ENCODE assay signal across 11 cellular contexts in genomic region chr1:104760017-104760416, GRCh38.
DNase-seq lines count a peak whose midpoint lies in the region; ATAC-seq and TF ChIP-seq lines count a peak whose summit lies in the region.
"Had no signal": no experiment of that assay in that cellular context is flagged by ENCODE, and none has a peak within 500 bp of the region (broad histone marks: within the 10 kb centered on the region; RNA-seq: fewer than 3 reads in every experiment).

No MANE protein-coding gene starts in this region.

- H4K20me1 ChIP-seq in SU-DHL-6 (ENCODE audit: low read depth, low read length), result no peaks in the 10 kb centered on the region

- peak overlapping the region; percentile 76 for H2AFZ ChIP-seq in SU-DHL-6 (ENCODE audit: low read depth, low read length, severe bottlenecking)

- DNase-seq in foreskin fibroblast (no peak), Calu3 (no peak), NCI-H2196 (lab: John Stamatoyannopoulos, UW; ENCODE audit: unreplicated experiment) (no peak)
- DNase-seq in activated CD4-positive, alpha-beta T cell treated with anti-CD3 and anti-CD28 coated beads, Interleukin-2, amount 50 U/mL, for 48 hours, result no peak
- DNase-seq: CD4-positive, alpha-beta memory T cell; NCI-H1105 treated with DMSO at 0.1 percent for 48 hours; SHP77 had no signal

- no peaks in the 10 kb centered on the region for H3K27me3 Mint-ChIP-seq in Calu3 (ENCODE audit: unreplicated experiment)
- H3K27me3 Mint-ChIP-seq: CD4-positive, alpha-beta memory T cell had no signal

- H3K9me2 ChIP-seq in SU-DHL-6 (replicated peaks; ENCODE audit: insufficient read depth, low read length), result no peaks in the 10 kb centered on the region

- H3K36me3 Mint-ChIP-seq in Calu3 (ENCODE audit: insufficient read depth, unreplicated experiment), result no peaks in the 10 kb centered on the region
- H3K36me3 Mint-ChIP-seq: CD4-positive, alpha-beta memory T cell had no signal

- H3K9me3 ChIP-seq in SU-DHL-6 (ENCODE audit: insufficient read depth, low read length), result no peaks in the 10 kb centered on the region

- ATAC-seq in GM18511 (IDR thresholded peaks at IDR 0.05; ENCODE audit: unreplicated experiment), result peak; percentile 93
- peak; percentile 96 for ATAC-seq in GM21576 (IDR thresholded peaks at IDR 0.05; ENCODE audit: unreplicated experiment)
- peak; percentile 93 for ATAC-seq in HG03196 (IDR thresholded peaks at IDR 0.05; ENCODE audit: unreplicated experiment)

- peaks cover 3% of the 10 kb centered on the region for H3K9me3 Mint-ChIP-seq in Calu3 (ENCODE audit: low read depth, unreplicated experiment)

- H3F3A ChIP-seq in SU-DHL-6 (ENCODE audit: insufficient read depth), result peaks cover 9% of the 10 kb centered on the region; the same call in 1 of the 2 replicates

- CTCF ChIA-PET in Calu3 (lab: Charles Lee), result no interaction called here

- TF ChIP-seq CTCF in SU-DHL-6 (IDR thresholded peaks at IDR 0.05; ENCODE audit: insufficient read depth, low read length, poor library complexity, severe bottlenecking), result no peak
- TF ChIP-seq CTCF in foreskin fibroblast (IDR thresholded peaks at IDR 0.05; ENCODE audit: low read depth, low read length), result no peak
- no peak for TF ChIP-seq CTCF in Calu3 (IDR thresholded peaks at IDR 0.05; ENCODE audit: unreplicated experiment)

- peak overlapping the region; percentile 53 for H3K4me2 ChIP-seq in SU-DHL-6 (ENCODE audit: low read depth, low read length, poor library complexity, severe bottlenecking)

- no peak overlapping the region for H3K27ac Mint-ChIP-seq in Calu3 (ENCODE audit: unreplicated experiment)
- H3K27ac Mint-ChIP-seq: CD4-positive, alpha-beta memory T cell had no signal

- H3K4me3 ChIP-seq in SU-DHL-6 (ENCODE audit: insufficient read depth, low read length, poor library complexity, severe bottlenecking) (peak overlapping the region; percentile 21), foreskin fibroblast (ENCODE audit: low read depth in 1 of 2, low read length in 2 of 2) (no peak overlapping the region)

- H3K4me3 Mint-ChIP-seq in Calu3 (ENCODE audit: low read depth, unreplicated experiment), result no peak overlapping the region
- H3K4me3 Mint-ChIP-seq: CD4-positive, alpha-beta memory T cell had no signal

- H3K27me3 ChIP-seq in SU-DHL-6 (ENCODE audit: low read length), result no peaks in the 10 kb centered on the region

- H3K9ac ChIP-seq in SU-DHL-6 (ENCODE audit: low read length), result no peak overlapping the region

- H3K79me2 ChIP-seq in SU-DHL-6 (ENCODE audit: insufficient read depth, low read length), result no peaks in the 10 kb centered on the region

- no peaks in the 10 kb centered on the region for H3K4me1 Mint-ChIP-seq in Calu3 (ENCODE audit: low read depth, unreplicated experiment)
- H3K4me1 Mint-ChIP-seq: CD4-positive, alpha-beta memory T cell had no signal

- intact Hi-C loops in Calu3 (cut with micrococcal nuclease; ENCODE audit: unreplicated experiment), result loop anchor here (10.0 kb wide), 1 partner anchor 115 kb away; no protein-coding TSS in a partner anchor

- no peaks in the 10 kb centered on the region for H3K36me3 ChIP-seq in SU-DHL-6 (ENCODE audit: low read length)

- BruUV-seq in Calu3 (replicated peaks; lab: Mats Ljungman, UMichigan), result no TSS peak

- H3K27ac ChIP-seq in SU-DHL-6 (ENCODE audit: low read depth, low read length), result peak overlapping the region; percentile 73
